In genomic region chr11:87306260-87306861, GRCh38 we compare ENCODE assay signal across 30 cellular contexts.
DNase-seq lines count a peak whose midpoint lies in the region; ATAC-seq and TF ChIP-seq lines count a peak whose summit lies in the region.
"Had no signal": no experiment of that assay in that cellular context is flagged by ENCODE, and none has a peak within 500 bp of the region (broad histone marks: within the 10 kb centered on the region; RNA-seq: fewer than 3 reads in every experiment).

No MANE protein-coding gene starts in this region.

- H3K4me1 ChIP-seq in Karpas-422 (ENCODE audit: low read length): peaks cover 85% of the 10 kb centered on the region
- peaks cover 0 to 8% (median 0%) of the 10 kb centered on the region in 4 donors for H3K4me1 ChIP-seq in stomach

- no peaks in the 10 kb centered on the region for H3K9me2 ChIP-seq in Karpas-422 (replicated peaks; ENCODE audit: insufficient read depth, low read length)

- H3K27me3 ChIP-seq in Karpas-422 (ENCODE audit: low read length) (no peaks in the 10 kb centered on the region), stomach (no peaks in the 10 kb centered on the region)
- H3K27me3 ChIP-seq: ascending aorta; BLaER1 treated with 17β-estradiol and CSF1 and Interleukin-3, amounts not matched to agents 10 nM and 100 nM; esophagus muscularis mucosa had no signal

- H4K20me1 ChIP-seq in Karpas-422 (ENCODE audit: insufficient read depth, low read depth, low read length): no peaks in the 10 kb centered on the region
- H4K20me1 ChIP-seq: BLaER1 treated with 17β-estradiol and CSF1 and Interleukin-3, amounts not matched to agents 10 nM and 100 nM had no signal

- TF ChIP-seq CTCF in stomach (IDR thresholded peaks at IDR 0.05): no peak

- peak; percentile 69 for DNase-seq in DMS79 treated with DMSO at 0.1 percent for 48 hours (lab: John Stamatoyannopoulos, UW)
- DNase-seq in Karpas-422: peak; percentile 77
- peak; percentile 25 for DNase-seq in fibroblast of peridontal ligament (ENCODE audit: extremely low read depth)
- DNase-seq in renal cortical epithelial cell (ENCODE audit: low read depth): peak; percentile 66
- DNase-seq in stomach: no peak
- DNase-seq in NCI-H1092 (lab: John Stamatoyannopoulos, UW): no peak
- DNase-seq in NCI-H1092 treated with DMSO at 0.1 percent for 48 hours (lab: John Stamatoyannopoulos, UW): no peak
- DNase-seq: activated CD4-positive, alpha-beta T cell treated with anti-CD3 and anti-CD28 coated beads, Interleukin-2, amount 50 U/mL, for 48 hours; activated CD8-positive, alpha-beta memory T cell treated with anti-CD3 and anti-CD28 coated beads, Interleukin-2, amount 50 U/mL, for 48 hours; caudate nucleus; COR-L47; cortex of kidney; islet precursor cell; lower lobe of right lung; naive thymus-derived CD8-positive, alpha-beta T cell; NCI-H1048; NCI-H187; NCI-H524 treated with DMSO at 0.1 percent for 48 hours; NK-92 treated with Interleukin-12 subunit alpha and Interleukin-12 subunit beta, amount 100 ng/mL, for 24 hours; occipital lobe; psoas muscle; stimulated activated naive CD8-positive, alpha-beta T cell treated with anti-CD3 and anti-CD28 coated beads, Interleukin-15, amount 100 ng/mL, for 72 hours; T1000; trophoblast cell had no signal

- H3K79me2 ChIP-seq in Karpas-422 (ENCODE audit: low read length): peaks cover 32% of the 10 kb centered on the region

- TF ChIP-seq EP300 in stomach (IDR thresholded peaks at IDR 0.05): no peak

- H3K9me3 ChIP-seq in Karpas-422 (ENCODE audit: low read length) (no peaks in the 10 kb centered on the region), stomach (no peaks in the 10 kb centered on the region)
- H3K9me3 ChIP-seq: ascending aorta; BLaER1 treated with 17β-estradiol and CSF1 and Interleukin-3, amounts not matched to agents 10 nM and 100 nM; esophagus muscularis mucosa; lower lobe of right lung; psoas muscle had no signal

- H3K27ac ChIP-seq in Karpas-422 (ENCODE audit: low read length) (peak overlapping the region; percentile 84), stomach (no peak overlapping the region)
- H3K27ac ChIP-seq: BLaER1 treated with 17β-estradiol and CSF1 and Interleukin-3, amounts not matched to agents 10 nM and 100 nM; lower lobe of right lung; psoas muscle had no signal

- intact Hi-C loops in stomach (cut with DNase I; ENCODE audit: low total_unique reads): no loop called here

- ATAC-seq in GM19328 (IDR thresholded peaks at IDR 0.05; ENCODE audit: unreplicated experiment): no peak
- ATAC-seq: lower lobe of right lung; naive thymus-derived CD8-positive, alpha-beta T cell; Panc1; stimulated activated naive CD8-positive, alpha-beta T cell treated with anti-CD3 and anti-CD28 coated beads, Interleukin-15, amount 100 ng/mL, for 72 hours; WTC11 had no signal

- H2AFZ ChIP-seq in Karpas-422 (ENCODE audit: low read length): no peak overlapping the region

- H3K9ac ChIP-seq in Karpas-422 (ENCODE audit: low read length): peak overlapping the region; percentile 3; the same call in 1 of the 2 replicates
- H3K9ac ChIP-seq: BLaER1 treated with 17β-estradiol and CSF1 and Interleukin-3, amounts not matched to agents 10 nM and 100 nM had no signal

- no peak for TF ChIP-seq POLR2A in stomach (IDR thresholded peaks at IDR 0.05)

- no peak overlapping the region for H3K4me3 ChIP-seq in Karpas-422 (ENCODE audit: low read length)
- no peak overlapping the region for H3K4me3 ChIP-seq in stomach
- H3K4me3 ChIP-seq: ascending aorta; BLaER1 treated with 17β-estradiol and CSF1 and Interleukin-3, amounts not matched to agents 10 nM and 100 nM; esophagus muscularis mucosa; lower lobe of right lung; psoas muscle had no signal

- peak overlapping the region; percentile 11 for H3K4me2 ChIP-seq in Karpas-422 (ENCODE audit: low read depth, low read length, poor library complexity, severe bottlenecking)

- 82 to 100% (median 96%) methylated on average over 1 of the region's 1 CpG for WGBS in stomach, 5 donors

- H3K36me3 ChIP-seq in Karpas-422 (ENCODE audit: insufficient read depth, low read length) (peaks cover 82% of the 10 kb centered on the region), stomach (peaks cover 0 to 7% (median 0%) of the 10 kb centered on the region in 4 donors)
- H3K36me3 ChIP-seq: ascending aorta had no signal

Comparison
In these comparisons a context has a peak if more than half of its experiments do, and no peak if none do; other contexts are left out.
1. DNase-seq: peak in DMS79 treated with DMSO at 0.1 percent for 48 hours (single experiment), Karpas-422 (single experiment), fibroblast of peridontal ligament (single experiment) and renal cortical epithelial cell (single experiment); none in stomach (single experiment), NCI-H1092 (single experiment) and NCI-H1092 treated with DMSO at 0.1 percent for 48 hours (single experiment).